In genomic region chr1:115308969-115309368, GRCh38 we compare ENCODE assay signal across 26 cellular contexts. TPM values are rescaled to one million over a fixed set of nuclear protein-coding genes. Genes with fewer than 3 reads are reported as not detected.
"Had no signal": no experiment of that assay in that cellular context is flagged by ENCODE, and none has a peak within 500 bp of the region (broad histone marks: within the 10 kb centered on the region; RNA-seq: fewer than 3 reads in every experiment).

No MANE protein-coding gene starts in this region.

- H3K27ac ChIP-seq: HL-60, SJSA1, SK-N-MC had no signal

- H3K9me3 ChIP-seq: MG63, SJSA1 had no signal

- H3K27me3 ChIP-seq: MG63, SJSA1 had no signal

- H3K36me3 ChIP-seq: MG63, SJSA1 had no signal

- ATAC-seq: Right ventricle myocardium inferior had no signal

- FAIRE-seq: RCC 7860 had no signal

- H3K4me3 ChIP-seq: MG63, SJSA1, SK-N-MC had no signal

- DNase-seq: KBM-7, MG63, NCI-H1092, NCI-H1105 treated with DMSO at 0.1 percent for 48 hours, NCI-H1417 treated with DMSO at 0.1 percent for 48 hours, NCI-H146, NCI-H1694 treated with DMSO at 0.1 percent for 48 hours, NCI-H1930, NCI-H2081, NCI-H2107, NCI-H2171, NCI-H226, NCI-H446, NCI-H510A, NCI-H524 treated with DMSO at 0.1 percent for 48 hours, NCI-H69, NCI-H774, RPMI8226, SIG-M5 had no signal

RNA-seq across cellular contexts. Expression of gene NGF, which starts 29.1 kb away (rescaled TPM):
- total RNA-seq: HT-29, LHCN-M2 had no signal
